In genomic region chrY:12662745-12663576, GRCh38 we compare ENCODE assay signal across 8 cellular contexts. TPM values are rescaled to one million over a fixed set of nuclear protein-coding genes. Genes with fewer than 3 reads are reported as not detected.
DNase-seq lines count a peak whose midpoint lies in the region; ATAC-seq and TF ChIP-seq lines count a peak whose summit lies in the region.

No MANE protein-coding gene starts in this region.

- TF ChIP-seq CTCF in glutamatergic neuron (IDR thresholded peaks at IDR 0.05; ENCODE audit: partially characterized antibody, unreplicated experiment) (no peak), sigmoid colon (IDR thresholded peaks at IDR 0.05) (no peak), osteocyte (IDR thresholded peaks at IDR 0.05) (no peak)

- ATAC-seq in HG02973 (IDR thresholded peaks at IDR 0.05; ENCODE audit: unreplicated experiment) (peak; percentile 49), GM18870 (IDR thresholded peaks at IDR 0.05; ENCODE audit: unreplicated experiment) (no peak)

- H3K9me3 ChIP-seq in CD4-positive, alpha-beta memory T cell (ENCODE audit: control insufficient read depth in 1 of 2, low read length in 2 of 2), result no peaks in the 10 kb centered on the region
- H3K9me3 ChIP-seq in sigmoid colon, result no peaks in the 10 kb centered on the region

- peaks cover 0 to 31% (median 7%) of the 10 kb centered on the region in 4 donors for H3K4me1 Mint-ChIP-seq in CD4-positive, alpha-beta memory T cell
- H3K4me1 Mint-ChIP-seq in glutamatergic neuron (ENCODE audit: low read depth, unreplicated experiment), result peaks cover 2% of the 10 kb centered on the region
- no peaks in the 10 kb centered on the region for H3K4me1 Mint-ChIP-seq in osteocyte (ENCODE audit: unreplicated experiment)

- CTCF ChIA-PET in CD4-positive, alpha-beta memory T cell (lab: Charles Lee; ENCODE audit: partially characterized antibody), result no interaction called here

- POLR2A ChIA-PET in CD4-positive, alpha-beta memory T cell (lab: Charles Lee; ENCODE audit: partially characterized antibody), result interaction anchor here (1.3 to 2.9 kb wide), 3 partner anchors 9 to 69 kb away, joined by 3 to 15 read pairs (median 10); no protein-coding TSS in a partner anchor

- intact Hi-C loops in CD4-positive, alpha-beta memory T cell (cut with micrococcal nuclease), result loop anchor here (1.0 to 10.0 kb wide), 5 partner anchors 34 to 1042 kb away; partner anchors contain the start of genes DDX3Y and TMSB4Y
- intact Hi-C loops in sigmoid colon (cut with DNase I), result no loop called here

- H3K27me3 Mint-ChIP-seq in CD4-positive, alpha-beta memory T cell, result no peaks in the 10 kb centered on the region
- peaks cover 9% of the 10 kb centered on the region for H3K27me3 Mint-ChIP-seq in glutamatergic neuron (ENCODE audit: unreplicated experiment)
- H3K27me3 Mint-ChIP-seq in osteocyte (ENCODE audit: unreplicated experiment), result no peaks in the 10 kb centered on the region

- H3K9me3 Mint-ChIP-seq in CD4-positive, alpha-beta memory T cell, result no peaks in the 10 kb centered on the region
- H3K9me3 Mint-ChIP-seq in glutamatergic neuron (ENCODE audit: unreplicated experiment) (no peaks in the 10 kb centered on the region), osteocyte (ENCODE audit: unreplicated experiment) (no peaks in the 10 kb centered on the region)

- no peak for TF ChIP-seq EP300 in sigmoid colon (IDR thresholded peaks at IDR 0.05)

- 0% methylated on average over 40 of the region's 40 CpGs for WGBS in sigmoid colon, 2 donors

- H3K4me1 ChIP-seq in CD4-positive, alpha-beta memory T cell (ENCODE audit: insufficient read depth, low read length), result peaks cover 46% of the 10 kb centered on the region
- no peaks in the 10 kb centered on the region for H3K4me1 ChIP-seq in sigmoid colon

- peak overlapping the region in 2 of 8 donors; percentile 99 for H3K4me3 Mint-ChIP-seq in CD4-positive, alpha-beta memory T cell
- H3K4me3 Mint-ChIP-seq in glutamatergic neuron (ENCODE audit: unreplicated experiment) (peak overlapping the region; percentile 95), osteocyte (ENCODE audit: unreplicated experiment) (no peak overlapping the region)

- DNase-seq in CD4-positive, alpha-beta memory T cell, result peak in 1 of 5 donors; percentile 65
- DNase-seq in activated CD4-positive, alpha-beta T cell treated with anti-CD3 and anti-CD28 coated beads for 1 hour, result peak; percentile 9
- DNase-seq in glutamatergic neuron, result peak; percentile 29
- peak; percentile 6 to 15 (median 10) for DNase-seq in stimulated activated CD4-positive, alpha-beta T cell treated with anti-CD3 and anti-CD28 coated beads, TNF-alpha, amount 100 ng/mL, for 4 hours (ENCODE audit: low read depth in 3 of 3)
- DNase-seq in sigmoid colon, result no peak
- no peak for DNase-seq in osteocyte (ENCODE audit: extremely low spot score, unreplicated experiment)

- H3K36me3 ChIP-seq in CD4-positive, alpha-beta memory T cell (ENCODE audit: insufficient read depth, low read length), result no peaks in the 10 kb centered on the region
- no peaks in the 10 kb centered on the region for H3K36me3 ChIP-seq in sigmoid colon

- H3K4me3 ChIP-seq in CD4-positive, alpha-beta memory T cell (ENCODE audit: low read length in 2 of 2), result peak overlapping the region; percentile 73 to 84
- H3K4me3 ChIP-seq in sigmoid colon, result peak overlapping the region in 2 of 4 donors; percentile 58 to 65

- H3K27ac Mint-ChIP-seq in CD4-positive, alpha-beta memory T cell, result peak overlapping the region in 2 of 7 donors; percentile 96 to 99
- H3K27ac Mint-ChIP-seq in glutamatergic neuron (ENCODE audit: unreplicated experiment), result peak overlapping the region; percentile 99
- H3K27ac Mint-ChIP-seq in osteocyte (ENCODE audit: unreplicated experiment), result no peak overlapping the region

- H3K36me3 Mint-ChIP-seq in CD4-positive, alpha-beta memory T cell, result peaks cover 0 to 27% of the 10 kb centered on the region in 2 donors
- H3K36me3 Mint-ChIP-seq in glutamatergic neuron (ENCODE audit: unreplicated experiment) (no peaks in the 10 kb centered on the region), osteocyte (ENCODE audit: unreplicated experiment) (no peaks in the 10 kb centered on the region)

- no peak for TF ChIP-seq POLR2A in sigmoid colon (IDR thresholded peaks at IDR 0.05)

- peak overlapping the region; percentile 86 for H3K27ac ChIP-seq in CD4-positive, alpha-beta memory T cell (ENCODE audit: low read depth, low read length)
- H3K27ac ChIP-seq in sigmoid colon, result peak overlapping the region in 2 of 4 donors; percentile 80 to 85

- H3K27me3 ChIP-seq in CD4-positive, alpha-beta memory T cell (ENCODE audit: insufficient read depth, low read length), result no peaks in the 10 kb centered on the region
- no peaks in the 10 kb centered on the region for H3K27me3 ChIP-seq in sigmoid colon

RNA-seq across cellular contexts. Expression of gene USP9Y, which starts 38.1 kb away (rescaled TPM):
- 10 to 100 TPM; 56.3 to 58.9 TPM for total RNA-seq in CD4-positive, alpha-beta memory T cell
- polyA plus RNA-seq in CD4-positive, alpha-beta memory T cell, result not detected
- total RNA-seq in glutamatergic neuron (ENCODE audit: unreplicated experiment) (50.3 TPM), sigmoid colon (10 to 100 TPM in 2 of 4 donors, under 1 TPM in 1, not detected in 1; under 0.01 to 30.7 (median 26.9) TPM), osteocyte (not detected in 2 replicates)
- 1 to 10 TPM in 2 of 3 donors, not detected in 1; 1.8 to 9.1 TPM for polyA plus RNA-seq in sigmoid colon

Comparison
In these comparisons a context has a peak if more than half of its experiments do, and no peak if none do; other contexts are left out.
1. DNase-seq: peak in activated CD4-positive, alpha-beta T cell treated with anti-CD3 and anti-CD28 coated beads for 1 hour (single experiment), glutamatergic neuron (single experiment) and stimulated activated CD4-positive, alpha-beta T cell treated with anti-CD3 and anti-CD28 coated beads, TNF-alpha, amount 100 ng/mL, for 4 hours (3 of 3); none in sigmoid colon (single experiment) and osteocyte (single experiment).